In the genomic region with DNA sequence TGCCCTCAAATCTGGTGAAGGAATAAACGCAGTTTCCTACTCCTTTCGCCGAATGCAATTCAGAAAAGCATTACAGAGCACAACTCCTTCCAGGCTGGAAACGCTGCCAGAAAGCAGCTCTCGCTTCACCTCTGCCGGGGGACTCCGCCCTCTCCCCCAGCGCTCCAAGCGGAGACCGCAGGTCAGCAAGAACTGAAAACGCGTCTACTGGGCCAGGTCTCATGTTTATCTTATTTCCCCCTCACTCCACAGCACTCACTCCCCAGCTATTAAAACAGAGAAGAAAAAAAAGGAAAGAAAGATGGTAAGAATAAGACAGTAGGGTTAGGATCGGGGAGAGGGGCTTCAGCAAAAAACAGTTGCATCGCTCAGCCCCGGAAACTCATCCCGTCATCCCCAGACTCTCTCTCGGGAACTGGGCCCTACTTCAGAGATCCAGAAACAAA, we compare ENCODE assay signal across 8 cellular contexts. TPM values are rescaled to one million over a fixed set of nuclear protein-coding genes. Genes with fewer than 3 reads are reported as not detected.
DNase-seq lines count a peak whose midpoint lies in the region; ATAC-seq and TF ChIP-seq lines count a peak whose summit lies in the region.

No MANE protein-coding gene starts in this region.

- H3K27ac Mint-ChIP-seq in endodermal cell: peak overlapping the region; percentile 95

- H3K27me3 ChIP-seq in NT2/D1 (ENCODE audit: insufficient read depth, insufficient read length) (no peaks in the 10 kb centered on the region), endodermal cell (ENCODE audit: control insufficient read depth, insufficient read depth, low read length, poor library complexity, severe bottlenecking) (no peaks in the 10 kb centered on the region)

- peak overlapping the region; percentile 99 for H3K27ac ChIP-seq in C4-2B
- H3K27ac ChIP-seq in endodermal cell (ENCODE audit: low read depth, low read length): peak overlapping the region; percentile 92
- peak overlapping the region; percentile 93 for H3K27ac ChIP-seq in mesodermal cell (ENCODE audit: low read depth, low read length, severe bottlenecking)

- H3K27me3 Mint-ChIP-seq in endodermal cell (ENCODE audit: insufficient read depth): no peaks in the 10 kb centered on the region

- H3K36me3 Mint-ChIP-seq in endodermal cell (ENCODE audit: low read depth): peaks cover 18% of the 10 kb centered on the region

- H3K9me3 Mint-ChIP-seq in endodermal cell: no peaks in the 10 kb centered on the region

- 1 to 2% methylated on average over 7 to 17 of the region's 17 CpGs for WGBS in endodermal cell (ENCODE audit: insufficient coverage in 1 of 2, insufficient read length in 1 of 2), 2 experiments
- WGBS in mesodermal cell (ENCODE audit: insufficient coverage in 2 of 2), 2 experiments: 0 to 2% methylated on average over 7 to 12 of the region's 17 CpGs

- DNase-seq in HT-29 (ENCODE audit: low spot score): peak; percentile 78
- DNase-seq in NT2/D1 (ENCODE audit: low read depth, low spot score): peak; percentile 74
- DNase-seq in activated CD8-positive, alpha-beta memory T cell treated with anti-CD3 and anti-CD28 coated beads, Interleukin-2, amount 50 U/mL, for 4 hours: peak; percentile 56
- DNase-seq in endodermal cell: peak; percentile 87
- DNase-seq in stimulated activated CD8-positive, alpha-beta memory T cell treated with anti-CD3 and anti-CD28 coated beads, Interleukin-2, amount 100 ng/mL, for 1 hour (ENCODE audit: low read depth in 2 of 2): peak; percentile 14 to 17

- H3K4me1 ChIP-seq in NT2/D1 (ENCODE audit: insufficient read depth, insufficient read length) (no peaks in the 10 kb centered on the region), endodermal cell (ENCODE audit: control insufficient read depth, insufficient read depth, low read length) (peaks cover 5% of the 10 kb centered on the region), mesodermal cell (ENCODE audit: control insufficient read depth, insufficient read depth, low read length, poor library complexity, severe bottlenecking) (peaks cover 11% of the 10 kb centered on the region)

- H3K9me3 ChIP-seq in NT2/D1 (ENCODE audit: insufficient read depth, low read length) (no peaks in the 10 kb centered on the region), endodermal cell (ENCODE audit: control insufficient read depth, low read length) (no peaks in the 10 kb centered on the region), mesodermal cell (ENCODE audit: control insufficient read depth, low read length) (no peaks in the 10 kb centered on the region)

- H3K4me3 ChIP-seq in NT2/D1 (ENCODE audit: insufficient read length, low read depth): peak overlapping the region; percentile 71
- H3K4me3 ChIP-seq in endodermal cell (ENCODE audit: low read length): peak overlapping the region; percentile 93
- peak overlapping the region; percentile 73 for H3K4me3 ChIP-seq in mesodermal cell (ENCODE audit: extremely low read depth, insufficient read depth, low read length, poor library complexity, severe bottlenecking)

- peak overlapping the region; percentile 98 for H3K9ac ChIP-seq in NT2/D1 (ENCODE audit: insufficient read length, low read depth)
- H3K9ac ChIP-seq in endodermal cell (ENCODE audit: extremely low read depth, low read length, poor library complexity, severe bottlenecking): peak overlapping the region; percentile 91

- peak; percentile 31 for ATAC-seq in GM19467 (IDR thresholded peaks at IDR 0.05; ENCODE audit: unreplicated experiment)

- H3K4me3 Mint-ChIP-seq in endodermal cell: peak overlapping the region; percentile 85

- TF ChIP-seq CTCF in C4-2B (conservative IDR thresholded peaks at IDR 0.05) (no peak), endodermal cell (conservative IDR thresholded peaks at IDR 0.05) (no peak)

- H3K36me3 ChIP-seq in NT2/D1 (ENCODE audit: insufficient read depth, insufficient read length, low read length) (peaks cover 10% of the 10 kb centered on the region), endodermal cell (ENCODE audit: control insufficient read depth, insufficient read depth, low read length) (peaks cover 16% of the 10 kb centered on the region), mesodermal cell (ENCODE audit: control insufficient read depth, insufficient read depth, low read length) (no peaks in the 10 kb centered on the region)

- H3K4me1 Mint-ChIP-seq in endodermal cell: peaks cover 21% of the 10 kb centered on the region

RNA-seq across cellular contexts. Expression of a gene that starts 0.8 kb away (rescaled TPM):
- 6.4 and 10.3 TPM in 2 replicates for total RNA-seq in HT-29 (2014; rRNA removed; shearing (Covaris generic))
- 100 to 1,000 TPM; 133 to 134 TPM for total RNA-seq in endodermal cell
- polyA plus RNA-seq in endodermal cell (2013, experiment 1 of 2): 48.1 TPM
- 41.5 TPM for polyA plus RNA-seq in endodermal cell (2013, experiment 2 of 2)
- 21.9 TPM for polyA plus RNA-seq in mesodermal cell (2013, experiment 1 of 2)
- polyA plus RNA-seq in mesodermal cell (2013, experiment 2 of 2): 33.5 TPM

Comparison
In these comparisons a context has a peak if more than half of its experiments do, and no peak if none do; other contexts are left out.
1. Peak in every context shown above with its lines: DNase-seq, ATAC-seq, H3K4me3 ChIP-seq and H3K27ac ChIP-seq.
2. DNase-seq: peak in every context shown above with its lines; median percentile 87 in endodermal cell; 78 in HT-29; 74 in NT2/D1; 56 in activated CD8-positive, alpha-beta memory T cell treated with anti-CD3 and anti-CD28 coated beads, Interleukin-2, amount 50 U/mL, for 4 hours; 16 in stimulated activated CD8-positive, alpha-beta memory T cell treated with anti-CD3 and anti-CD28 coated beads, Interleukin-2, amount 100 ng/mL, for 1 hour.
3. RNA of a gene that starts 0.8 kb away (total RNA-seq): 133 to 134 TPM in endodermal cell; 6.4 to 10.3 TPM in HT-29; every median in the first group is over 10 times any median in the second.